Comparison of ENCODE assay signal across 8 cellular contexts in genomic region chr6:28258877-28259777, GRCh38. TPM values are rescaled to one million over a fixed set of nuclear protein-coding genes. Genes with fewer than 3 reads are reported as not detected.
A peak's percentile ranks its signal among the peaks of the same experiment; 100 is the strongest.
DNase-seq lines count a peak whose midpoint lies in the region; ATAC-seq and TF ChIP-seq lines count a peak whose summit lies in the region.

Gene NKAPL (plus strand): TSS chr6:28259297. CDS start chr6:28259372, 75 bp downstream.

- no peak for TF ChIP-seq EP300 in ovary (IDR thresholded peaks at IDR 0.05)

- H3K27me3 ChIP-seq in ovary (no peaks in the 10 kb centered on the region), thyroid gland (no peaks in the 10 kb centered on the region)

- H3K4me3 ChIP-seq in fibroblast of the aortic adventitia (ENCODE audit: low read depth, low read length) = peak within 1 kb of the TSS; percentile 45
- peak within 1 kb of the TSS; percentile 38 for H3K4me3 ChIP-seq in ovary
- peak within 1 kb of the TSS in 2 of 3 donors; percentile 5 to 23 for H3K4me3 ChIP-seq in thyroid gland (replicated peaks in 1 of 3)

- TF ChIP-seq CTCF in GM10248 (IDR thresholded peaks at IDR 0.05; ENCODE audit: control extremely low read depth, extremely low read depth, low read depth, missing control alignments) (no peak), fibroblast of the aortic adventitia (IDR thresholded peaks at IDR 0.05; ENCODE audit: insufficient read depth, low read length) (no peak), ovary (IDR thresholded peaks at IDR 0.05) (no peak), thyroid gland (IDR thresholded peaks at IDR 0.05) (no peak)

- no peak for TF ChIP-seq POLR2A in ovary (IDR thresholded peaks at IDR 0.05)
- no peak for TF ChIP-seq POLR2A in thyroid gland (IDR thresholded peaks at IDR 0.05)

- POLR2A ChIA-PET in GM10248 (lab: Yijun Ruan, JAX) = no interaction called here

- intact Hi-C loops in ovary (cut with DNase I) = loop anchor here in 2 of 4 donors (10.0 kb wide), 1 partner anchor 96 kb away; no protein-coding TSS in a partner anchor
- intact Hi-C loops in thyroid gland (cut with DNase I) = no loop called here

- CTCF ChIA-PET in GM10248 (lab: Yijun Ruan, JAX) = no interaction called here

- WGBS in ovary, 3 donors = 18 to 21% (median 19%) methylated on average over 55 to 58 of the region's 58 CpGs
- 29 to 31% methylated on average over 42 to 50 of the region's 58 CpGs for WGBS in thyroid gland, 2 donors

- peak; percentile 70 for DNase-seq in GM10248 (ENCODE audit: extremely low spot score)
- DNase-seq in activated T-helper 1 cell treated with Interleukin-2 at 50 U/mL for 16 hours (ENCODE audit: low read depth) = peak; percentile 24
- DNase-seq in fibroblast of the aortic adventitia (ENCODE audit: low read depth) = peak; percentile 67
- peak; percentile 80 to 87 (median 84) for DNase-seq in ovary
- peak; percentile 58 to 67 for DNase-seq in thyroid gland
- no peak for DNase-seq in SW 1271 (lab: John Stamatoyannopoulos, UW)
- DNase-seq in NCI-H748 (lab: John Stamatoyannopoulos, UW; ENCODE audit: unreplicated experiment) = no peak

- H3K9me3 ChIP-seq in ovary (no peaks in the 10 kb centered on the region), thyroid gland (no peaks in the 10 kb centered on the region)

- no peak for ATAC-seq in HG02981 (IDR thresholded peaks at IDR 0.05; ENCODE audit: unreplicated experiment)

- H3K4me1 ChIP-seq in ovary (ENCODE audit: insufficient read depth) = no peaks in the 10 kb centered on the region
- no peaks in the 10 kb centered on the region for H3K4me1 ChIP-seq in thyroid gland

- H3K36me3 ChIP-seq in ovary (no peaks in the 10 kb centered on the region), thyroid gland (no peaks in the 10 kb centered on the region)

- H3K27ac ChIP-seq in ovary = no peak within 1 kb of the TSS
- no peak within 1 kb of the TSS for H3K27ac ChIP-seq in thyroid gland

RNA-seq across cellular contexts. Expression of gene NKAPL, which starts in this region (rescaled TPM):
- total RNA-seq in fibroblast of the aortic adventitia (ENCODE audit: low replicate concordance) = 1.3 and 1.9 TPM in 2 replicates
- 1 to 10 TPM in 5 of 7 donors, under 1 TPM in 2; 0.34 to 2.4 (median 1.8) TPM for total RNA-seq in ovary
- 1 to 10 TPM; 1.4 to 1.5 TPM for polyA plus RNA-seq in ovary
- total RNA-seq in thyroid gland = under 1 TPM in 3 of 4 donors, not detected in 1; 0.67 to 0.68 (median 0.67) TPM

Comparison
In these comparisons a context has a peak if more than half of its experiments do, and no peak if none do; other contexts are left out.
1. Peak in DNase-seq and H3K4me3 ChIP-seq in thyroid gland; RNA of the gene not detected or under 1 TPM.
2. DNase-seq: peak in GM10248 (single experiment), activated T-helper 1 cell treated with Interleukin-2 at 50 U/mL for 16 hours (single experiment), fibroblast of the aortic adventitia (single experiment) and ovary (5 of 5); none in SW 1271 (0 of 2) and NCI-H748 (single experiment).
3. Peak in every context shown above with its lines, with median percentiles within 50 percentile points of each other: H3K4me3 ChIP-seq.